In the genomic region with DNA sequence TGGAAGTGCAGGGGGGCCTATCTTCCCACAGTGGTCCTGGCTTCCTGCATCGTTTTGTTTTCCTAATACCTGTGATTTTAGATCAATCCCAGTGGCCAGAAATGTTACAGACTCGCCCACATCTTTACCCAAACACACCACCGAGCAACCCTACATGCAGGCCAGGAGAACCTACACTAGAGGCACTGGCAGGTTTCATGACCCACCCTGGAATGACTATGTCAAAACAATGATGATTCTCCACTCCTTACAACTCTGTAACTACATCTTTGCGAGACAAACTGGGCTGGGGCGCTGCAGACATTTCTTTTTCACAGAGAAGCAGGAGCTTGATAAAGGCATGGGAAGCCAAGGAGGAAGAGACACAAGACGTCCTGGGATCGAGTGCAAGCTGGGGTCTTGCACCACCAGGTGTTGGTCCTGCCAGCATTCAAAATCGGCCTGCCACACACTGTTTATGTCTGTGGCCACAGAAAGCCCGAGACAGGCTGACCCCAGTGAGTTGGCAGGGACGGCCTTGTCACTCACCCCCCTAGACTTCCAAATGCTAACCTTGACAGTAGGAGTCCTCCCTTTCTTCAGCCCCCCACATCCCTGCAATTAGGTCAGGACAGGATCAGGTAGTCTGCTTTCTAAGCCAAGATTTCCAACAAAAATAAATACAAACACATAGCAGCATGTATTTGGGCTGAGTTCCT, we compare ENCODE assay signal across 18 cellular contexts. TPM values are rescaled to one million over a fixed set of nuclear protein-coding genes. Genes with fewer than 3 reads are reported as not detected.
DNase-seq lines count a peak whose midpoint lies in the region; ATAC-seq and TF ChIP-seq lines count a peak whose summit lies in the region.
"Had no signal": no experiment of that assay in that cellular context is flagged by ENCODE, and none has a peak within 500 bp of the region (broad histone marks: within the 10 kb centered on the region; RNA-seq: fewer than 3 reads in every experiment).

No MANE protein-coding gene starts in this region.

- H3K27me3 Mint-ChIP-seq in glutamatergic neuron (ENCODE audit: unreplicated experiment), result no peaks in the 10 kb centered on the region
- no peaks in the 10 kb centered on the region for H3K27me3 Mint-ChIP-seq in stimulated activated naive B cell treated with anti-CD40 and anti-IgM and Interleukin-4, amounts not matched to agents 10 μg/mL and 1 μg/mL and 100 μg/mL, for 72 hours
- H3K27me3 Mint-ChIP-seq: activated CD8-positive, alpha-beta memory T cell treated with anti-CD3 and anti-CD28 coated beads, Interleukin-2, amount 10 ng/mL, durations not matched to agents 7 days and 5 days had no signal

- TF ChIP-seq CTCF in cardiac muscle cell (IDR thresholded peaks at IDR 0.05; ENCODE audit: low read depth, low read length) (no peak), RWPE1 (conservative IDR thresholded peaks at IDR 0.05; ENCODE audit: low read depth) (no peak), glutamatergic neuron (IDR thresholded peaks at IDR 0.05; ENCODE audit: partially characterized antibody, unreplicated experiment) (no peak)

- peaks cover 30% of the 10 kb centered on the region for H3K4me1 Mint-ChIP-seq in glutamatergic neuron (ENCODE audit: low read depth, unreplicated experiment)
- H3K4me1 Mint-ChIP-seq in stimulated activated naive B cell treated with anti-CD40 and anti-IgM and Interleukin-4, amounts not matched to agents 10 μg/mL and 1 μg/mL and 100 μg/mL, for 72 hours, result peaks cover 47 to 69% of the 10 kb centered on the region in 2 donors
- H3K4me1 Mint-ChIP-seq: activated CD8-positive, alpha-beta memory T cell treated with anti-CD3 and anti-CD28 coated beads, Interleukin-2, amount 10 ng/mL, durations not matched to agents 7 days and 5 days had no signal

- no peaks in the 10 kb centered on the region for H3K36me3 Mint-ChIP-seq in glutamatergic neuron (ENCODE audit: unreplicated experiment)
- H3K36me3 Mint-ChIP-seq in stimulated activated naive B cell treated with anti-CD40 and anti-IgM and Interleukin-4, amounts not matched to agents 10 μg/mL and 1 μg/mL and 100 μg/mL, for 72 hours, result peaks cover 19 to 42% of the 10 kb centered on the region in 2 donors
- H3K36me3 Mint-ChIP-seq: activated CD8-positive, alpha-beta memory T cell treated with anti-CD3 and anti-CD28 coated beads, Interleukin-2, amount 10 ng/mL, durations not matched to agents 7 days and 5 days had no signal

- POLR2A ChIA-PET in RWPE1 (lab: Yijun Ruan, JAX; ENCODE audit: low non-redundant PET), result no interaction called here

- peak overlapping the region; percentile 65 for H3K27ac Mint-ChIP-seq in glutamatergic neuron (ENCODE audit: unreplicated experiment)
- peak overlapping the region; percentile 43 for H3K27ac Mint-ChIP-seq in stimulated activated naive B cell treated with anti-CD40 and anti-IgM and Interleukin-4, amounts not matched to agents 10 μg/mL and 1 μg/mL and 100 μg/mL, for 72 hours
- H3K27ac Mint-ChIP-seq: activated CD8-positive, alpha-beta memory T cell treated with anti-CD3 and anti-CD28 coated beads, Interleukin-2, amount 10 ng/mL, durations not matched to agents 7 days and 5 days; T-helper 1 cell treated with Interleukin-12 subunit alpha and Interleukin-12 subunit beta and Interleukin-4 antibody, amounts not matched to agents 30 μg/mL and 1 μg/mL, for 36 hours had no signal

- CTCF ChIA-PET in RWPE1 (lab: Yijun Ruan, JAX), result no interaction called here

- peaks cover 34% of the 10 kb centered on the region for H3K4me1 ChIP-seq in cardiac muscle cell (ENCODE audit: low read depth)

- no peak overlapping the region for H3K4me3 ChIP-seq in cardiac muscle cell

- no peaks in the 10 kb centered on the region for H3K27me3 ChIP-seq in cardiac muscle cell

- H3K27ac ChIP-seq in cardiac muscle cell (peak overlapping the region; percentile 83), RWPE1 (peak overlapping the region; percentile 18; the same call in 1 of the 2 replicates)

- no peaks in the 10 kb centered on the region for H3K36me3 ChIP-seq in cardiac muscle cell

- DNase-seq in cardiac muscle cell (ENCODE audit: low read depth in 1 of 2, low spot score in 1 of 2) (no peak), cardiac septum (ENCODE audit: low spot score) (no peak), RWPE1 (ENCODE audit: low spot score) (no peak), glutamatergic neuron (no peak), mucosa of gallbladder (ENCODE audit: low spot score) (no peak), NCI-H510A (lab: John Stamatoyannopoulos, UW) (no peak)
- DNase-seq in stimulated activated naive B cell treated with anti-CD40 and anti-IgM and Interleukin-4, amounts not matched to agents 10 μg/mL and 1 μg/mL and 100 μg/mL, for 72 hours, result no peak
- DNase-seq in stimulated activated CD4-positive, alpha-beta T cell treated with anti-CD3 and anti-CD28 coated beads, Interleukin-1b, Interleukin-23, amount 100 ng/mL, for 48 hours, result no peak
- DNase-seq: activated CD4-positive, CD25-positive, alpha-beta regulatory T cell treated with anti-CD3 and anti-CD28 coated beads, Interleukin-2, amount 50 U/mL, for 72 hours; activated CD8-positive, alpha-beta memory T cell treated with anti-CD3 and anti-CD28 coated beads, Interleukin-2, amount 10 ng/mL, durations not matched to agents 7 days and 5 days; activated gamma-delta T cell treated with Interleukin-2 at 50 U/mL for 16 hours; left colon; NCI-H1436; SHP77 treated with DMSO at 0.1 percent for 48 hours; stimulated activated CD4-positive, alpha-beta T cell treated with anti-CD3 and anti-CD28 coated beads, Interleukin-12 subunit alpha, Interleukin-12 subunit beta, amount 100 ng/mL, for 4 hours had no signal

- no peak for ATAC-seq in stimulated activated naive B cell treated with anti-CD40 and anti-IgM and Interleukin-4, amounts not matched to agents 10 μg/mL and 1 μg/mL and 100 μg/mL, for 72 hours (replicated peaks)
- ATAC-seq: activated CD8-positive, alpha-beta memory T cell treated with anti-CD3 and anti-CD28 coated beads, Interleukin-2, amount 10 ng/mL, durations not matched to agents 7 days and 5 days had no signal

- peaks cover 7% of the 10 kb centered on the region for H3K9me3 Mint-ChIP-seq in glutamatergic neuron (ENCODE audit: unreplicated experiment)
- H3K9me3 Mint-ChIP-seq in stimulated activated naive B cell treated with anti-CD40 and anti-IgM and Interleukin-4, amounts not matched to agents 10 μg/mL and 1 μg/mL and 100 μg/mL, for 72 hours, result no peaks in the 10 kb centered on the region
- H3K9me3 Mint-ChIP-seq: T-helper 1 cell treated with Interleukin-12 subunit alpha and Interleukin-12 subunit beta and Interleukin-4 antibody, amounts not matched to agents 30 μg/mL and 1 μg/mL, for 36 hours had no signal

- H3K9me3 ChIP-seq in cardiac muscle cell (ENCODE audit: low read depth), result no peaks in the 10 kb centered on the region

- intact Hi-C loops in cardiac septum (cut with DNase I), result no loop called here

- peak overlapping the region; percentile 14 for H3K4me3 Mint-ChIP-seq in glutamatergic neuron (ENCODE audit: unreplicated experiment)
- no peak overlapping the region for H3K4me3 Mint-ChIP-seq in stimulated activated naive B cell treated with anti-CD40 and anti-IgM and Interleukin-4, amounts not matched to agents 10 μg/mL and 1 μg/mL and 100 μg/mL, for 72 hours
- H3K4me3 Mint-ChIP-seq: activated CD8-positive, alpha-beta memory T cell treated with anti-CD3 and anti-CD28 coated beads, Interleukin-2, amount 10 ng/mL, durations not matched to agents 7 days and 5 days; T-helper 1 cell treated with Interleukin-12 subunit alpha and Interleukin-12 subunit beta and Interleukin-4 antibody, amounts not matched to agents 30 μg/mL and 1 μg/mL, for 36 hours had no signal

RNA-seq across cellular contexts. Expression of gene UBE2O, which starts 32.4 kb away (rescaled TPM):
- total RNA-seq in cardiac muscle cell (44.9 and 62.6 TPM in 2 replicates), cardiac septum (31.1 TPM), glutamatergic neuron (ENCODE audit: unreplicated experiment) (94.3 TPM), mucosa of gallbladder (26.0 TPM)
- 28.5 and 31.9 TPM in 2 replicates for polyA plus RNA-seq in cardiac muscle cell

RNA-seq across cellular contexts. Expression of gene SPHK1, which starts 36.1 kb away (rescaled TPM):
- total RNA-seq in cardiac muscle cell (19.4 and 24.3 TPM in 2 replicates), cardiac septum (11.0 TPM), glutamatergic neuron (ENCODE audit: unreplicated experiment) (3.1 TPM), mucosa of gallbladder (4.0 TPM)
- 14.3 and 18.7 TPM in 2 replicates for polyA plus RNA-seq in cardiac muscle cell

RNA-seq across cellular contexts. Expression of gene AANAT, which starts 46.9 kb away (rescaled TPM):
- 0.28 and 0.33 TPM in 2 replicates for total RNA-seq in cardiac muscle cell
- polyA plus RNA-seq in cardiac muscle cell, result 2.1 TPM in 1 of 2 replicates, not detected in the other
- total RNA-seq in cardiac septum, result not detected
- 0.39 TPM for total RNA-seq in glutamatergic neuron (ENCODE audit: unreplicated experiment)
- not detected for total RNA-seq in mucosa of gallbladder
- total RNA-seq: A673; activated CD8-positive, alpha-beta memory T cell treated with anti-CD3 and anti-CD28 coated beads, Interleukin-2, amount 10 ng/mL, durations not matched to agents 7 days and 5 days; left colon; pulmonary artery endothelial cell had no signal
